Comparison of ENCODE assay signal across 18 cellular contexts in the genomic region with DNA sequence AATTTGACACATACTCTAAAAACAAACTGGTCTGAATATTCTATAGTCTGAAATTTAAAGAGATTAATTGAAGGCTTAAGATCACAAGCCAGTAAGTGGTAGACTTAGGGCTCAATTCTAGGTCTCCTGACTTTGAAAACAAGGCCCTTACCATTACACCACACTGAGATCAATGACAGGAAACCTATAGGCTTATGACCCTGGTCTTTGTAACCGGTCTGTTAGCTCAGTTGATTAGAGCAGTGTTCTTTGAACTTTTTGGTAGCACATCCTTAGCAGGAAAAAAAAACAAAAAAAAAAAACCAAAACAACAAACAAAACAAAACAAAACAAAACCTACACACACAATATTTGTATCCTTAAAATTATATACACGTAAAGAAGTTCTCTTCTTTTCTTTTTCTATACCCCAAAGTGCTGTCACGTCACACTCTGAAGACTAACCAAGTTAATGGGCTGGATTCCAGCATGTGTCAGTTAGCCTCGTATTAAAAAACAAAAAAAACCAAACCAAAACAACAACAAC.
"Had no signal": no experiment of that assay in that cellular context is flagged by ENCODE, and none has a peak within 500 bp of the region (broad histone marks: within the 10 kb centered on the region; RNA-seq: fewer than 3 reads in every experiment).

No MANE protein-coding gene starts in this region.

- H3K27me3 Mint-ChIP-seq: activated CD4-positive, alpha-beta T cell treated with anti-CD3 and anti-CD28 coated beads for 36 hours; stimulated activated memory B cell treated with anti-CD40 and anti-IgM and Interleukin-4, amounts not matched to agents 10 μg/mL and 1 μg/mL and 100 μg/mL, for 72 hours had no signal

- H3K27me3 ChIP-seq: hepatocyte, neural progenitor cell, thyroid gland had no signal

- H3K9me3 ChIP-seq: left ventricle myocardium inferior, prostate gland, thyroid gland had no signal

- H3K4me1 Mint-ChIP-seq: neural progenitor cell had no signal

- H3K4me3 ChIP-seq: hepatocyte, left ventricle myocardium inferior, neural progenitor cell, prostate gland, smooth muscle cell, thyroid gland had no signal

- H3K4me3 Mint-ChIP-seq: activated CD4-positive, alpha-beta T cell treated with anti-CD3 and anti-CD28 coated beads for 36 hours; activated T-cell treated with anti-CD3 and anti-CD28 coated beads, Interleukin-2, amount 50 U/mL, for 4 hours; neural progenitor cell; stimulated activated memory B cell treated with anti-CD40 and anti-IgM and Interleukin-4, amounts not matched to agents 10 μg/mL and 1 μg/mL and 100 μg/mL, for 72 hours had no signal

- DNase-seq: activated CD4-positive, alpha-beta T cell treated with anti-CD3 and anti-CD28 coated beads for 36 hours; activated CD8-positive, alpha-beta memory T cell treated with anti-CD3 and anti-CD28 coated beads, Interleukin-2, amount 50 U/mL, for 4 hours; activated effector memory CD4-positive, alpha-beta T cell treated with Interleukin-2 at 50 U/mL for 16 hours; activated naive CD4-positive, alpha-beta T cell treated with anti-CD3 and anti-CD28 coated beads, Interleukin-2, amount 50 U/mL, for 16 hours; activated T-cell treated with anti-CD3 and anti-CD28 coated beads, Interleukin-2, amount 50 U/mL, for 4 hours; effector CD8-positive, alpha-beta T cell; kidney; left ventricle myocardium inferior; right cardiac atrium; stimulated activated CD4-positive, alpha-beta T cell treated with anti-CD3 and anti-CD28 coated beads, Interleukin-4, amount 100 ng/mL, for 4 hours; SW 1271; thyroid gland; WERI-Rb-1 had no signal

- H3K4me1 ChIP-seq: neural progenitor cell, prostate gland, thyroid gland had no signal

- H3K27ac ChIP-seq: hepatocyte, left ventricle myocardium inferior, neural progenitor cell, prostate gland, thyroid gland, WERI-Rb-1 had no signal

- H3K9me3 Mint-ChIP-seq: activated T-cell treated with anti-CD3 and anti-CD28 coated beads, Interleukin-2, amount 50 U/mL, for 4 hours; neural progenitor cell; stimulated activated memory B cell treated with anti-CD40 and anti-IgM and Interleukin-4, amounts not matched to agents 10 μg/mL and 1 μg/mL and 100 μg/mL, for 72 hours had no signal

- H3K27ac Mint-ChIP-seq: activated CD4-positive, alpha-beta T cell treated with anti-CD3 and anti-CD28 coated beads for 36 hours; neural progenitor cell; stimulated activated memory B cell treated with anti-CD40 and anti-IgM and Interleukin-4, amounts not matched to agents 10 μg/mL and 1 μg/mL and 100 μg/mL, for 72 hours had no signal

- ATAC-seq: activated CD4-positive, alpha-beta T cell treated with anti-CD3 and anti-CD28 coated beads for 36 hours; activated T-cell treated with anti-CD3 and anti-CD28 coated beads, Interleukin-2, amount 50 U/mL, for 4 hours; right cardiac atrium; stimulated activated memory B cell treated with anti-CD40 and anti-IgM and Interleukin-4, amounts not matched to agents 10 μg/mL and 1 μg/mL and 100 μg/mL, for 72 hours had no signal

- H3K36me3 ChIP-seq: neural progenitor cell, prostate gland, WERI-Rb-1 had no signal

- H3K9ac ChIP-seq: neural progenitor cell had no signal
